In genomic region chr6:53487080-53487479, GRCh38 we compare ENCODE assay signal across 16 cellular contexts.
"Had no signal": no experiment of that assay in that cellular context is flagged by ENCODE, and none has a peak within 500 bp of the region (broad histone marks: within the 10 kb centered on the region; RNA-seq: fewer than 3 reads in every experiment).

No MANE protein-coding gene starts in this region.

- H3K9me3 Mint-ChIP-seq: activated B cell treated with CpG ODN at 0.5 μM for 24 hours; activated CD4-positive, alpha-beta memory T cell treated with anti-CD3 and anti-CD28 coated beads, Interleukin-2, amount 10 ng/mL, durations not matched to agents 7 days and 5 days; dendritic cell treated with granulocyte-macrophage colony-stimulating factor and Interleukin-4, amounts not matched to agents 40 ng/mL and 50 ng/mL, for 4 days; stimulated activated memory B cell treated with anti-CD40 and anti-IgM and Interleukin-4, amounts not matched to agents 10 μg/mL and 1 μg/mL and 100 μg/mL, for 72 hours had no signal

- H3K27ac Mint-ChIP-seq: activated B cell treated with CpG ODN at 0.5 μM for 24 hours; activated CD4-positive, alpha-beta memory T cell treated with anti-CD3 and anti-CD28 coated beads, Interleukin-2, amount 10 ng/mL, durations not matched to agents 7 days and 5 days; activated CD8-positive, alpha-beta memory T cell treated with anti-CD3 and anti-CD28 coated beads, Interleukin-2, amount 10 ng/mL, durations not matched to agents 7 days and 5 days; activated naive CD8-positive, alpha-beta T cell; dendritic cell treated with granulocyte-macrophage colony-stimulating factor and Interleukin-4, amounts not matched to agents 40 ng/mL and 50 ng/mL, for 4 days; nephron progenitor cell; stimulated activated memory B cell treated with anti-CD40 and anti-IgM and Interleukin-4, amounts not matched to agents 10 μg/mL and 1 μg/mL and 100 μg/mL, for 72 hours had no signal

- H3K27me3 ChIP-seq: esophagus muscularis mucosa, sigmoid colon had no signal

- H3K27ac ChIP-seq: esophagus muscularis mucosa, sigmoid colon, spleen, thyroid gland had no signal

- DNase-seq: activated B cell treated with CpG ODN at 0.5 μM for 24 hours; activated CD4-positive, alpha-beta memory T cell treated with anti-CD3 and anti-CD28 coated beads, Interleukin-2, amount 10 ng/mL, durations not matched to agents 7 days and 5 days; activated CD4-positive, alpha-beta T cell treated with anti-CD3 and anti-CD28 coated beads for 4 hours; activated CD8-positive, alpha-beta memory T cell treated with anti-CD3 and anti-CD28 coated beads, Interleukin-2, amount 10 ng/mL, durations not matched to agents 7 days and 5 days; amniotic stem cell; effector memory CD4-positive, alpha-beta T cell; nephron progenitor cell; nucleus accumbens; sigmoid colon; spleen; stimulated activated CD4-positive, alpha-beta T cell treated with anti-CD3 and anti-CD28 coated beads, Interleukin-4, amount 100 ng/mL, for 4 hours; thyroid gland had no signal

- H3K4me1 ChIP-seq: thyroid gland had no signal

- H3K4me3 ChIP-seq: esophagus muscularis mucosa, sigmoid colon, spleen, thyroid gland had no signal

- H3K36me3 Mint-ChIP-seq: activated CD8-positive, alpha-beta memory T cell treated with anti-CD3 and anti-CD28 coated beads, Interleukin-2, amount 10 ng/mL, durations not matched to agents 7 days and 5 days; activated naive CD8-positive, alpha-beta T cell; stimulated activated memory B cell treated with anti-CD40 and anti-IgM and Interleukin-4, amounts not matched to agents 10 μg/mL and 1 μg/mL and 100 μg/mL, for 72 hours had no signal

- H3K4me3 Mint-ChIP-seq: activated B cell treated with CpG ODN at 0.5 μM for 24 hours; activated CD4-positive, alpha-beta memory T cell treated with anti-CD3 and anti-CD28 coated beads, Interleukin-2, amount 10 ng/mL, durations not matched to agents 7 days and 5 days; activated CD8-positive, alpha-beta memory T cell treated with anti-CD3 and anti-CD28 coated beads, Interleukin-2, amount 10 ng/mL, durations not matched to agents 7 days and 5 days; activated naive CD8-positive, alpha-beta T cell; dendritic cell treated with granulocyte-macrophage colony-stimulating factor and Interleukin-4, amounts not matched to agents 40 ng/mL and 50 ng/mL, for 4 days; nephron progenitor cell; stimulated activated memory B cell treated with anti-CD40 and anti-IgM and Interleukin-4, amounts not matched to agents 10 μg/mL and 1 μg/mL and 100 μg/mL, for 72 hours had no signal

- ATAC-seq: activated CD8-positive, alpha-beta memory T cell treated with anti-CD3 and anti-CD28 coated beads, Interleukin-2, amount 10 ng/mL, durations not matched to agents 7 days and 5 days; stimulated activated memory B cell treated with anti-CD40 and anti-IgM and Interleukin-4, amounts not matched to agents 10 μg/mL and 1 μg/mL and 100 μg/mL, for 72 hours had no signal
